33 cellular contexts compared by ENCODE assay signal in genomic region chr12:110966081-110966760, GRCh38. TPM values are rescaled to one million over a fixed set of nuclear protein-coding genes. Genes with fewer than 3 reads are reported as not detected.
A peak's percentile ranks its signal among the peaks of the same experiment; 100 is the strongest.
DNase-seq lines count a peak whose midpoint lies in the region; ATAC-seq and TF ChIP-seq lines count a peak whose summit lies in the region.
"Had no signal": no experiment of that assay in that cellular context is flagged by ENCODE, and none has a peak within 500 bp of the region (broad histone marks: within the 10 kb centered on the region; RNA-seq: fewer than 3 reads in every experiment).

No MANE protein-coding gene starts in this region.

- DNase-seq in G401 (ENCODE audit: low spot score), result peak; percentile 84
- peak; percentile 29 for DNase-seq in SK-N-DZ (ENCODE audit: low spot score)
- DNase-seq in fibroblast of the aortic adventitia (ENCODE audit: low read depth), result peak; percentile 0
- DNase-seq in retina, result peak; percentile 55
- no peak for DNase-seq in hypothalamus (lab: John Stamatoyannopoulos, UW)
- DNase-seq in WTC11 (ENCODE audit: low spot score), result no peak
- DNase-seq: activated CD4-positive, alpha-beta T cell treated with anti-CD3 and anti-CD28 coated beads, Interleukin-2, amount 50 U/mL, for 4 hours; activated CD8-positive, alpha-beta memory T cell treated with anti-CD3 and anti-CD28 coated beads, Interleukin-2, amount 10 ng/mL, durations not matched to agents 7 days and 5 days; activated T-cell treated with anti-CD3 and anti-CD28 coated beads, Interleukin-2, amount 50 U/mL, for 72 hours; CD8-positive, alpha-beta memory T cell; dermis blood vessel endothelial cell; DMS53; left colon; NCI-H1092; NCI-H187; NCI-H526; PC-3; stimulated activated CD4-positive, alpha-beta T cell treated with anti-CD3 and anti-CD28 coated beads, Interleukin-12 subunit alpha, Interleukin-12 subunit beta, amount 100 ng/mL, for 4 hours; stimulated activated CD4-positive, alpha-beta T cell treated with anti-CD3 and anti-CD28 coated beads, Interleukin-2, amount 100 ng/mL, for 48 hours; stimulated activated naive CD8-positive, alpha-beta T cell treated with anti-CD3 and anti-CD28 coated beads, Interleukin-15, amount 100 ng/mL, for 72 hours; uterus had no signal

- CTCF ChIA-PET in WTC11 (lab: Charles Lee), result no interaction called here

- POLR2A ChIA-PET in WTC11 (lab: Charles Lee), result no interaction called here

- in situ Hi-C loops in G401 (cut with HindIII; ENCODE audit: low sequenced_read_pairs), result no loop called here

- H3K4me1 Mint-ChIP-seq in WTC11, result no peaks in the 10 kb centered on the region
- H3K4me1 Mint-ChIP-seq: activated CD8-positive, alpha-beta memory T cell treated with anti-CD3 and anti-CD28 coated beads, Interleukin-2, amount 10 ng/mL, durations not matched to agents 7 days and 5 days; CD8-positive, alpha-beta memory T cell; central memory CD8-positive, alpha-beta T cell; stimulated activated naive CD8-positive, alpha-beta T cell treated with anti-CD3 and anti-CD28 coated beads, Interleukin-15, amount 100 ng/mL, for 72 hours had no signal

- no peak overlapping the region for H3K4me3 ChIP-seq in fibroblast of the aortic adventitia (ENCODE audit: low read depth, low read length)
- H3K4me3 ChIP-seq: esophagus muscularis mucosa, gastrocnemius medialis, uterus had no signal

- no peak overlapping the region for H3K27ac Mint-ChIP-seq in WTC11
- H3K27ac Mint-ChIP-seq: activated CD8-positive, alpha-beta memory T cell treated with anti-CD3 and anti-CD28 coated beads, Interleukin-2, amount 10 ng/mL, durations not matched to agents 7 days and 5 days; activated T-cell treated with anti-CD3 and anti-CD28 coated beads, Interleukin-2, amount 50 U/mL, for 72 hours; CD8-positive, alpha-beta memory T cell; stimulated activated naive CD8-positive, alpha-beta T cell treated with anti-CD3 and anti-CD28 coated beads, Interleukin-15, amount 100 ng/mL, for 72 hours; T-helper 1 cell treated with Interleukin-12 subunit alpha and Interleukin-12 subunit beta and Interleukin-4 antibody, amounts not matched to agents 30 μg/mL and 1 μg/mL, for 36 hours had no signal

- no peak overlapping the region for H3K4me3 Mint-ChIP-seq in WTC11
- H3K4me3 Mint-ChIP-seq: activated CD8-positive, alpha-beta memory T cell treated with anti-CD3 and anti-CD28 coated beads, Interleukin-2, amount 10 ng/mL, durations not matched to agents 7 days and 5 days; activated T-cell treated with anti-CD3 and anti-CD28 coated beads, Interleukin-2, amount 50 U/mL, for 72 hours; CD8-positive, alpha-beta memory T cell; central memory CD8-positive, alpha-beta T cell; neural crest cell; stimulated activated naive CD8-positive, alpha-beta T cell treated with anti-CD3 and anti-CD28 coated beads, Interleukin-15, amount 100 ng/mL, for 72 hours; T-helper 1 cell treated with Interleukin-12 subunit alpha and Interleukin-12 subunit beta and Interleukin-4 antibody, amounts not matched to agents 30 μg/mL and 1 μg/mL, for 36 hours had no signal

- peaks cover 5% of the 10 kb centered on the region for H3K9me3 Mint-ChIP-seq in WTC11
- H3K9me3 Mint-ChIP-seq: activated T-cell treated with anti-CD3 and anti-CD28 coated beads, Interleukin-2, amount 50 U/mL, for 72 hours; neural crest cell; T-helper 1 cell treated with Interleukin-12 subunit alpha and Interleukin-12 subunit beta and Interleukin-4 antibody, amounts not matched to agents 30 μg/mL and 1 μg/mL, for 36 hours had no signal

- no peaks in the 10 kb centered on the region for H3K36me3 Mint-ChIP-seq in WTC11
- H3K36me3 Mint-ChIP-seq: activated CD8-positive, alpha-beta memory T cell treated with anti-CD3 and anti-CD28 coated beads, Interleukin-2, amount 10 ng/mL, durations not matched to agents 7 days and 5 days had no signal

- TF ChIP-seq CTCF in fibroblast of the aortic adventitia (IDR thresholded peaks at IDR 0.05; ENCODE audit: insufficient read depth, low read length) (no peak), WTC11 (IDR thresholded peaks at IDR 0.05) (no peak)

- no peak for ATAC-seq in HG02870 (IDR thresholded peaks at IDR 0.05; ENCODE audit: unreplicated experiment)
- no peak for ATAC-seq in WTC11
- ATAC-seq: activated CD4-positive, CD25-positive, alpha-beta regulatory T cell treated with anti-CD3 and anti-CD28 coated beads, Interleukin-2, amount 50 U/mL, for 24 hours; activated CD8-positive, alpha-beta memory T cell treated with anti-CD3 and anti-CD28 coated beads, Interleukin-2, amount 10 ng/mL, durations not matched to agents 7 days and 5 days; activated T-cell treated with anti-CD3 and anti-CD28 coated beads, Interleukin-2, amount 50 U/mL, for 72 hours; left colon; PC-3; sciatic nerve; SK-N-SH treated with all-trans-retinoic acid at 6 μM for 48 hours; stimulated activated naive CD8-positive, alpha-beta T cell treated with anti-CD3 and anti-CD28 coated beads, Interleukin-15, amount 100 ng/mL, for 72 hours had no signal

- peaks cover 41% of the 10 kb centered on the region for H3K27me3 Mint-ChIP-seq in WTC11 (ENCODE audit: low read depth)

TF ChIP-seq in WTC11, 78 proteins besides CTCF, POLR2A, EP300 and RAD21:
- TF ChIP-seq MXD4 (CRISPR knock-in tag; IDR thresholded peaks at IDR 0.05; ENCODE audit: borderline replicate concordance) (no peak), ZNF423 (CRISPR knock-in tag; IDR thresholded peaks at IDR 0.05) (no peak), ESRRA (CRISPR knock-in tag; IDR thresholded peaks at IDR 0.05; ENCODE audit: borderline replicate concordance) (no peak), ZNF121 (CRISPR knock-in tag; IDR thresholded peaks at IDR 0.05) (no peak), ELF4 (CRISPR knock-in tag; IDR thresholded peaks at IDR 0.05; ENCODE audit: low read depth) (no peak), SMAD4 (CRISPR knock-in tag; IDR thresholded peaks at IDR 0.05) (no peak), JAZF1 (CRISPR knock-in tag; IDR thresholded peaks at IDR 0.05) (no peak), ZNF232 (CRISPR knock-in tag; IDR thresholded peaks at IDR 0.05) (no peak), SP1 (CRISPR knock-in tag; conservative IDR thresholded peaks at IDR 0.05) (no peak), NR2C2 (CRISPR knock-in tag; IDR thresholded peaks at IDR 0.05) (no peak)
- TF ChIP-seq, protein P1, sequence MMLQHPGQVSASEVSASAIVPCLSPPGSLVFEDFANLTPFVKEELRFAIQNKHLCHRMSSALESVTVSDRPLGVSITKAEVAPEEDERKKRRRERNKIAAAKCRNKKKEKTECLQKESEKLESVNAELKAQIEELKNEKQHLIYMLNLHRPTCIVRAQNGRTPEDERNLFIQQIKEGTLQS (CRISPR knock-in tag; conservative IDR thresholded peaks at IDR 0.05), result no peak

RNA-seq across cellular contexts. Expression of gene MYL2, which starts 45.8 kb away (rescaled TPM):
- total RNA-seq in G401 (2014; rRNA removed; shearing (Covaris generic)), result not detected in 2 replicates
- polyA plus RNA-seq in SK-N-DZ (2014; cell fraction: cytosol; rRNA removed), result not detected in 2 replicates
- not detected in 2 replicates for polyA plus RNA-seq in SK-N-DZ (2014; cell fraction: nucleus; rRNA removed)
- not detected in 2 replicates for total RNA-seq in fibroblast of the aortic adventitia (ENCODE audit: low replicate concordance)
- total RNA-seq in WTC11 (2021), result not detected in 3 replicates
- total RNA-seq: activated CD8-positive, alpha-beta memory T cell treated with anti-CD3 and anti-CD28 coated beads, Interleukin-2, amount 10 ng/mL, durations not matched to agents 7 days and 5 days; activated T-cell treated with anti-CD3 and anti-CD28 coated beads, Interleukin-2, amount 50 U/mL, for 72 hours; CD8-positive, alpha-beta memory T cell; esophagus muscularis mucosa; HT1080; left colon; neural crest cell; PC-3; posterior vena cava; sciatic nerve had no signal
- polyA plus RNA-seq: BJ; CD8-positive, alpha-beta memory T cell had no signal

Comparison
In these comparisons a context has a peak if more than half of its experiments do, and no peak if none do; other contexts are left out.
1. DNase-seq: peak in G401 (single experiment), SK-N-DZ (single experiment), fibroblast of the aortic adventitia (single experiment) and retina (single experiment); none in hypothalamus (0 of 51) and WTC11 (single experiment).